Comparison of ENCODE assay signal across 8 cellular contexts in genomic region chr19:18152444-18152816, GRCh38. TPM values are rescaled to one million over a fixed set of nuclear protein-coding genes. Genes with fewer than 3 reads are reported as not detected.
DNase-seq lines count a peak whose midpoint lies in the region; ATAC-seq, FAIRE-seq and TF ChIP-seq lines count a peak whose summit lies in the region.

No MANE protein-coding gene starts in this region.

- peak overlapping the region; percentile 90 for H2AFZ ChIP-seq in endothelial cell of umbilical vein (ENCODE audit: low read depth, low read length)

- BruUV-seq in endothelial cell of umbilical vein (replicated peaks; lab: Mats Ljungman, UMichigan) = TSS peak; percentile 48

- TF ChIP-seq POLR2A in endothelial cell of umbilical vein (IDR thresholded peaks at IDR 0.05; ENCODE audit: low read depth, low read length) = peak; percentile 84

- H3K27me3 ChIP-seq in NT2/D1 (ENCODE audit: insufficient read depth, insufficient read length) = no peaks in the 10 kb centered on the region
- H3K27me3 ChIP-seq in endothelial cell of umbilical vein (ENCODE audit: control insufficient read depth in 2 of 2, insufficient read depth in 2 of 2, low read length in 2 of 2) = no peaks in the 10 kb centered on the region

- dilution Hi-C loops in endothelial cell of umbilical vein (cut with MboI; ENCODE audit: extremely low pct_ligation_motif_present, low sequenced_read_pairs) = no loop called here

- POLR2A ChIA-PET in endothelial cell of umbilical vein (lab: Charles Lee) = no interaction called here

- intact Hi-C loops in endothelial cell of umbilical vein (cut with micrococcal nuclease) = loop anchor here (1.0 to 2.0 kb wide), 5 partner anchors 34 to 145 kb away; partner anchors contain the start of genes MPV17L2 and RAB3A

- H3K9ac ChIP-seq in NT2/D1 (ENCODE audit: insufficient read length, low read depth) (peak overlapping the region; percentile 93), endothelial cell of umbilical vein (replicated peaks; ENCODE audit: extremely low read depth, insufficient read depth, low read length) (peak overlapping the region; percentile 99)

- H3K27ac ChIP-seq in endothelial cell of umbilical vein (ENCODE audit: insufficient read depth, low read depth, low read length) = peak overlapping the region; percentile 88

- peaks cover 11% of the 10 kb centered on the region for H3K79me2 ChIP-seq in endothelial cell of umbilical vein (ENCODE audit: control insufficient read depth, insufficient read depth, low read length)

- H3K27ac Mint-ChIP-seq in mesothelial cell of epicardium = peak overlapping the region; percentile 96

- H3K36me3 Mint-ChIP-seq in mesothelial cell of epicardium = peaks cover 6% of the 10 kb centered on the region

- peaks cover 27% of the 10 kb centered on the region for H3K4me1 Mint-ChIP-seq in mesothelial cell of epicardium

- H4K20me1 ChIP-seq in endothelial cell of umbilical vein (replicated peaks; ENCODE audit: control insufficient read depth, extremely low read depth, insufficient read depth, low read length) = no peaks in the 10 kb centered on the region

- peaks cover 30% of the 10 kb centered on the region for H3K4me1 ChIP-seq in NT2/D1 (ENCODE audit: insufficient read depth, insufficient read length)
- H3K4me1 ChIP-seq in endothelial cell of umbilical vein (ENCODE audit: control insufficient read depth, extremely low read depth, insufficient read depth, low read length) = peaks cover 21% of the 10 kb centered on the region

- CTCF ChIA-PET in endothelial cell of umbilical vein (lab: Charles Lee) = interaction anchor here (0.7 to 3.0 kb wide), 11 partner anchors 10 to 214 kb away, joined by 3 to 55 read pairs (median 4); partner anchors contain the start of gene ARRDC2

- peak overlapping the region; percentile 67 for H3K4me2 ChIP-seq in endothelial cell of umbilical vein (ENCODE audit: insufficient read depth, low read length)

- FAIRE-seq in D721Med (lab: Jason Lieb, UNC) (no peak), endothelial cell of umbilical vein (lab: Jason Lieb, UNC) (no peak)

- H3K27me3 Mint-ChIP-seq in mesothelial cell of epicardium (ENCODE audit: low read depth) = no peaks in the 10 kb centered on the region

- H3K9me1 ChIP-seq in endothelial cell of umbilical vein (replicated peaks; ENCODE audit: control insufficient read depth, extremely low read depth, insufficient read depth, low read length) = no peaks in the 10 kb centered on the region

- H3K4me3 ChIP-seq in NT2/D1 (ENCODE audit: insufficient read length, low read depth) (peak overlapping the region; percentile 87), endothelial cell of umbilical vein (replicated peaks in 1 of 3; ENCODE audit: insufficient read depth in 1 of 3, low read depth in 1 of 3, low read length in 3 of 3) (peak overlapping the region in 2 of 3 experiments; percentile 38 to 68)

- ATAC-seq in GM21390 (IDR thresholded peaks at IDR 0.05; ENCODE audit: unreplicated experiment) = peak; percentile 56

- TF ChIP-seq CTCF in D721Med (IDR thresholded peaks at IDR 0.05; ENCODE audit: insufficient read depth, missing control alignments) (peak; percentile 46), endothelial cell of umbilical vein (IDR thresholded peaks at IDR 0.05; ENCODE audit: extremely low read depth in 1 of 2, insufficient read depth in 1 of 2, low read depth in 1 of 2, low read length in 2 of 2) (peak; percentile 70 to 83), mesothelial cell of epicardium (IDR thresholded peaks at IDR 0.05; ENCODE audit: unreplicated experiment) (peak; percentile 79)

- H3K36me3 ChIP-seq in NT2/D1 (ENCODE audit: insufficient read depth, insufficient read length, low read length) (peaks cover 30% of the 10 kb centered on the region), endothelial cell of umbilical vein (ENCODE audit: control insufficient read depth in 2 of 2, extremely low read depth in 1 of 2, insufficient read depth in 2 of 2, low read length in 2 of 2) (peaks cover 0 to 4% of the 10 kb centered on the region in 2 experiments)

- DNase-seq in D721Med (ENCODE audit: insufficient read length, low spot score) = peak; percentile 92
- peak; percentile 83 to 100 (median 99) for DNase-seq in HUDEP-2 (lab: John Stamatoyannopoulos, UW; ENCODE audit: unreplicated experiment in 76 of 76)
- DNase-seq in NT2/D1 (ENCODE audit: low read depth, low spot score) = peak; percentile 99
- peak; percentile 96 for DNase-seq in activated CD8-positive, alpha-beta memory T cell treated with anti-CD3 and anti-CD28 coated beads, Interleukin-2, amount 50 U/mL, for 4 hours
- peak; percentile 97 for DNase-seq in endothelial cell of umbilical vein (ENCODE audit: low read depth, low spot score)
- DNase-seq in mesothelial cell of epicardium (ENCODE audit: low spot score in 2 of 2, unreplicated experiment in 2 of 2) = peak; percentile 91 to 97
- peak; percentile 94 to 96 for DNase-seq in stimulated activated CD8-positive, alpha-beta memory T cell treated with anti-CD3 and anti-CD28 coated beads, Interleukin-15, amount 100 ng/mL, for 48 hours (ENCODE audit: low read depth in 2 of 2)

- H3K9me3 Mint-ChIP-seq in mesothelial cell of epicardium = no peaks in the 10 kb centered on the region

- peak overlapping the region; percentile 93 for H3K4me3 Mint-ChIP-seq in mesothelial cell of epicardium

- no peaks in the 10 kb centered on the region for H3K9me3 ChIP-seq in NT2/D1 (ENCODE audit: insufficient read depth, low read length)
- H3K9me3 ChIP-seq in endothelial cell of umbilical vein (replicated peaks; ENCODE audit: control insufficient read depth, insufficient read depth, low read length) = no peaks in the 10 kb centered on the region

TF ChIP-seq in endothelial cell of umbilical vein, 7 proteins besides CTCF, POLR2A, EP300 and RAD21 (continues in another document):
- TF ChIP-seq JUN (IDR thresholded peaks at IDR 0.05; ENCODE audit: borderline replicate concordance, insufficient read depth, insufficient read length, low read depth) = no peak
- peak; percentile 75 for TF ChIP-seq POLR2AphosphoS5 (IDR thresholded peaks at IDR 0.05; ENCODE audit: insufficient read depth, low read depth, low read length)
- TF ChIP-seq GATA2 (IDR thresholded peaks at IDR 0.05; ENCODE audit: insufficient read depth, insufficient read length, low read depth, low read length) = no peak
- TF ChIP-seq EZH2 (IDR thresholded peaks at IDR 0.05; ENCODE audit: borderline replicate concordance, low read depth, low read length, severe bottlenecking) = no peak

RNA-seq across cellular contexts. Expression of gene PIK3R2, which starts 0.5 kb away (rescaled TPM):
- 14.4 and 15.2 TPM in 2 replicates for total RNA-seq in endothelial cell of umbilical vein
- 7.5 and 8.1 TPM in 2 replicates for polyA plus RNA-seq in endothelial cell of umbilical vein
- 4.4 and 5.8 TPM in 2 replicates for polyA plus RNA-seq in endothelial cell of umbilical vein (2011; cell fraction: cytosol; rRNA removed)
- 13.3 and 13.5 TPM in 2 replicates for polyA plus RNA-seq in endothelial cell of umbilical vein (2011; cell fraction: nucleus; rRNA removed)
- polyA plus RNA-seq in endothelial cell of umbilical vein (2012) = 7.9 and 10.4 TPM in 2 replicates
- 3.2 TPM in 1 of 2 replicates, not detected in the other for polyA minus RNA-seq in endothelial cell of umbilical vein
- 17.9 TPM for polyA minus RNA-seq in endothelial cell of umbilical vein (2011; cell fraction: cytosol; rRNA and poly(A)+ RNA removed)
- 5.6 and 6.2 TPM in 2 replicates for polyA minus RNA-seq in endothelial cell of umbilical vein (2011; cell fraction: nucleus; rRNA and poly(A)+ RNA removed)
- 90.4 to 95.5 TPM (median 94.7 TPM) in 3 replicates for total RNA-seq in mesothelial cell of epicardium

RNA-seq across cellular contexts. Expression of gene IFI30, which starts 21.2 kb away (rescaled TPM):
- total RNA-seq in endothelial cell of umbilical vein (0.74 and 1.1 TPM in 2 replicates), mesothelial cell of epicardium (0.32 to 2.0 TPM (median 0.36 TPM) in 3 replicates)
- polyA plus RNA-seq in endothelial cell of umbilical vein = 1.6 and 2.1 TPM in 2 replicates
- 1.1 and 1.6 TPM in 2 replicates for polyA plus RNA-seq in endothelial cell of umbilical vein (2011; cell fraction: cytosol; rRNA removed)
- polyA plus RNA-seq in endothelial cell of umbilical vein (2011; cell fraction: nucleus; rRNA removed) = 1.2 TPM in 1 of 2 replicates, not detected in the other
- polyA plus RNA-seq in endothelial cell of umbilical vein (2012) = 0.38 and 0.96 TPM in 2 replicates
- polyA minus RNA-seq in endothelial cell of umbilical vein = 0.45 TPM in 1 of 2 replicates, not detected in the other
- polyA minus RNA-seq in endothelial cell of umbilical vein (2011; cell fraction: cytosol; rRNA and poly(A)+ RNA removed) = 135 TPM
- not detected in 2 replicates for polyA minus RNA-seq in endothelial cell of umbilical vein (2011; cell fraction: nucleus; rRNA and poly(A)+ RNA removed)

RNA-seq across cellular contexts. Expression of gene MPV17L2, which starts 40.6 kb away (rescaled TPM):
- 13.8 and 16.1 TPM in 2 replicates for total RNA-seq in endothelial cell of umbilical vein
- polyA plus RNA-seq in endothelial cell of umbilical vein = 27.6 and 38.4 TPM in 2 replicates
- polyA plus RNA-seq in endothelial cell of umbilical vein (2011; cell fraction: cytosol; rRNA removed) = 20.1 and 23.8 TPM in 2 replicates
- polyA plus RNA-seq in endothelial cell of umbilical vein (2011; cell fraction: nucleus; rRNA removed) = 5.5 and 6.3 TPM in 2 replicates
- polyA plus RNA-seq in endothelial cell of umbilical vein (2012) = 17.1 and 19.8 TPM in 2 replicates
- 19.3 and 22.4 TPM in 2 replicates for polyA minus RNA-seq in endothelial cell of umbilical vein
- 16.1 TPM for polyA minus RNA-seq in endothelial cell of umbilical vein (2011; cell fraction: cytosol; rRNA and poly(A)+ RNA removed)
- 3.3 and 3.4 TPM in 2 replicates for polyA minus RNA-seq in endothelial cell of umbilical vein (2011; cell fraction: nucleus; rRNA and poly(A)+ RNA removed)
- 7.7 to 9.5 TPM (median 8.2 TPM) in 3 replicates for total RNA-seq in mesothelial cell of epicardium

RNA-seq across cellular contexts. Expression of gene RAB3A, which starts 51.4 kb away (rescaled TPM):
- total RNA-seq in endothelial cell of umbilical vein (0.88 and 1.9 TPM in 2 replicates), mesothelial cell of epicardium (5.9 to 6.7 TPM (median 6.4 TPM) in 3 replicates)
- polyA plus RNA-seq in endothelial cell of umbilical vein = 0.86 and 0.90 TPM in 2 replicates
- 0.74 and 1.0 TPM in 2 replicates for polyA plus RNA-seq in endothelial cell of umbilical vein (2011; cell fraction: cytosol; rRNA removed)
- polyA plus RNA-seq in endothelial cell of umbilical vein (2011; cell fraction: nucleus; rRNA removed) = 0.50 and 0.71 TPM in 2 replicates
- polyA plus RNA-seq in endothelial cell of umbilical vein (2012) = 1.1 and 2.1 TPM in 2 replicates
- polyA minus RNA-seq in endothelial cell of umbilical vein = 0.34 and 6.7 TPM in 2 replicates
- polyA minus RNA-seq in endothelial cell of umbilical vein (2011; cell fraction: cytosol; rRNA and poly(A)+ RNA removed) = 1.9 TPM
- polyA minus RNA-seq in endothelial cell of umbilical vein (2011; cell fraction: nucleus; rRNA and poly(A)+ RNA removed) = 0.63 TPM in 2 replicates

RNA-seq across cellular contexts. Expression of gene MAST3, which starts 54.9 kb away (rescaled TPM):
- 2.7 and 4.2 TPM in 2 replicates for total RNA-seq in endothelial cell of umbilical vein
- polyA plus RNA-seq in endothelial cell of umbilical vein = 1.5 TPM in 2 replicates
- polyA plus RNA-seq in endothelial cell of umbilical vein (2011; cell fraction: cytosol; rRNA removed) = 0.94 and 1.1 TPM in 2 replicates
- polyA plus RNA-seq in endothelial cell of umbilical vein (2011; cell fraction: nucleus; rRNA removed) = 2.3 and 2.4 TPM in 2 replicates
- 1.9 and 3.3 TPM in 2 replicates for polyA plus RNA-seq in endothelial cell of umbilical vein (2012)
- 2.4 and 2.5 TPM in 2 replicates for polyA minus RNA-seq in endothelial cell of umbilical vein
- polyA minus RNA-seq in endothelial cell of umbilical vein (2011; cell fraction: cytosol; rRNA and poly(A)+ RNA removed) = 4.2 TPM
- polyA minus RNA-seq in endothelial cell of umbilical vein (2011; cell fraction: nucleus; rRNA and poly(A)+ RNA removed) = 1.9 and 2.2 TPM in 2 replicates
- 15.0 to 17.0 TPM (median 16.0 TPM) in 3 replicates for total RNA-seq in mesothelial cell of epicardium

Comparison
In these comparisons a context has a peak if more than half of its experiments do, and no peak if none do; other contexts are left out.
1. Peak in every context shown above with its lines: DNase-seq, ATAC-seq, H3K4me3 ChIP-seq and H3K27ac ChIP-seq.